ENCODE assay signal across 30 cellular contexts in genomic region chr1:113401067-113401466, GRCh38.
"Had no signal": no experiment of that assay in that cellular context is flagged by ENCODE, and none has a peak within 500 bp of the region (broad histone marks: within the 10 kb centered on the region; RNA-seq: fewer than 3 reads in every experiment).

No MANE protein-coding gene starts in this region.

- H3K4me1 ChIP-seq: ascending aorta, tibial artery had no signal

- FAIRE-seq: frontal cortex had no signal

- H3K27ac ChIP-seq: adrenal gland, ascending aorta, cardiac muscle cell, colonic mucosa, dorsolateral prefrontal cortex, esophagus muscularis mucosa, left ventricle myocardium inferior, ovary, stomach, tibial artery, WERI-Rb-1 had no signal

- H3K4me3 ChIP-seq: adrenal gland, ascending aorta, cardiac muscle cell, colonic mucosa, dorsolateral prefrontal cortex, esophagus muscularis mucosa, left ventricle myocardium inferior, lung, mucosa of descending colon, ovary, stomach, tibial artery had no signal

- H3K9me3 ChIP-seq: adrenal gland, ascending aorta, colonic mucosa, esophagus muscularis mucosa, left ventricle myocardium inferior, mucosa of descending colon, ovary, stomach, tibial artery had no signal

- ATAC-seq: activated CD4-positive, CD25-positive, alpha-beta regulatory T cell treated with anti-CD3 and anti-CD28 coated beads, Interleukin-2, amount 50 U/mL, for 24 hours; effector memory CD8-positive, alpha-beta T cell; mucosa of descending colon; sciatic nerve; stimulated activated naive B cell treated with anti-CD40 and anti-IgM and Interleukin-4, amounts not matched to agents 10 μg/mL and 1 μg/mL and 100 μg/mL, for 72 hours; T-cell had no signal

- H3K27me3 ChIP-seq: adrenal gland, ascending aorta, cardiac muscle cell, colonic mucosa, dorsolateral prefrontal cortex, esophagus muscularis mucosa, ovary, stomach, tibial artery had no signal

- H3K36me3 ChIP-seq: adrenal gland, ascending aorta, cardiac muscle cell, colonic mucosa, esophagus muscularis mucosa, left ventricle myocardium inferior, ovary, stomach, tibial artery, WERI-Rb-1 had no signal

- DNase-seq: activated CD4-positive, alpha-beta T cell treated with anti-CD3 and anti-CD28 coated beads for 48 hours; activated CD4-positive, alpha-beta T cell treated with anti-CD3 and anti-CD28 coated beads, Interleukin-2, amount 50 U/mL, for 48 hours; activated CD8-positive, alpha-beta memory T cell treated with anti-CD3 and anti-CD28 coated beads, Interleukin-2, amount 50 U/mL, for 4 hours; activated effector memory CD4-positive, alpha-beta T cell treated with anti-CD3 and anti-CD28 coated beads, Interleukin-2, amount 50 U/mL, for 16 hours; activated naive CD4-positive, alpha-beta T cell treated with anti-CD3 and anti-CD28 coated beads for 36 hours; activated naive CD8-positive, alpha-beta T cell treated with anti-CD3 and anti-CD28 coated beads for 36 hours; activated T-cell treated with anti-CD3 and anti-CD28 coated beads, Interleukin-2, amount 50 U/mL, for 1 hour; adrenal gland; cerebellar nuclear complex; colonic mucosa; dorsolateral prefrontal cortex; effector memory CD8-positive, alpha-beta T cell; kidney glomerular epithelial cell; left ventricle myocardium inferior; mucosa of descending colon; ovary; stimulated activated CD4-positive, alpha-beta T cell treated with anti-CD3 and anti-CD28 coated beads, Interleukin-15, amount 100 ng/mL, for 24 hours; stimulated activated CD4-positive, alpha-beta T cell treated with anti-CD3 and anti-CD28 coated beads, Interleukin-2, amount 100 ng/mL, for 24 hours; stimulated activated naive B cell treated with anti-CD40 and anti-IgM and Interleukin-4, amounts not matched to agents 10 μg/mL and 1 μg/mL and 100 μg/mL, for 72 hours; stomach; T-cell; tibial artery; WERI-Rb-1 had no signal
